Comparison of ENCODE assay signal across 13 cellular contexts in the genomic region with DNA sequence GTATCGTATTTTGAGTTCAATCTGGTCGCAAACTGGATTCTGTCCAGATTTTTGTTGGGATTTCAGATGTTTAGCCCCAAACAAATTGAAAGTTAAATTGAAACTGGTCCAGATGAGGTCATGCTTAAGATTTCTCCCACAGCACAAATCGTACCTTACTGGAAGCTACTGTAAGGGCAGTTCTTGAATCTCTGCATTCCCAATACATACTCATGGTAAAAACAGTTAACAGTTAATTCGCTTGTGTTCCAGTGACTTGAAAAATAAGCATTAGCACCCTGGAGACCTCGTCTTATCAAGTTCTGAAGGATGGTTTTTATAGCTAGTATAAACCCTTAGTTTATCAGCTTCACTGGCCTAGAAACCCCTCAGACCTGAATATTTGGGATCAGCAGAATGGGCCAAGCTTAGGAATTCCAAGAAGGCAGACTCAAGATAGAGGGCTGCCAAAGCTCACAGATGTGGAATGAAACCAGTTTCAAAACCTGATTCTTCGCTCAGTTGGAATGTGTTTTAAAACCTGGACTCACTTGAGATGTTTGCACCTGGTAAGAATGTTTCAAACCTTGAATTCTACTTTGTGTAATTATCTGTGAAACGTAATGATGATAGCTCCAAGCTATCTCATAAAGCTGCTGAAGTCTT.
A peak's percentile ranks its signal among the peaks of the same experiment; 100 is the strongest.
DNase-seq lines count a peak whose midpoint lies in the region; ATAC-seq and TF ChIP-seq lines count a peak whose summit lies in the region.
"Had no signal": no experiment of that assay in that cellular context is flagged by ENCODE, and none has a peak within 500 bp of the region (broad histone marks: within the 10 kb centered on the region; RNA-seq: fewer than 3 reads in every experiment).

No MANE protein-coding gene starts in this region.

- H2AFZ ChIP-seq in mesenchymal stem cell (ENCODE audit: low read depth, low read length): no peak overlapping the region

- WGBS in heart right ventricle, 2 donors: 41 to 48% methylated on average over 7 of the region's 7 CpGs
- 75% methylated on average over 6 of the region's 7 CpGs for WGBS in mesenchymal stem cell
- 43% methylated on average over 7 of the region's 7 CpGs for WGBS in urinary bladder

- peak overlapping the region; percentile 30 for H3K9ac ChIP-seq in mesenchymal stem cell (ENCODE audit: low read length)

- ATAC-seq in heart right ventricle: no peak
- ATAC-seq: activated naive CD8-positive, alpha-beta T cell treated with anti-CD3 and anti-CD28 coated beads, Interleukin-2, amount 50 U/mL, for 24 hours had no signal

- peaks cover 11% of the 10 kb centered on the region for H3K79me1 ChIP-seq in mesenchymal stem cell (replicated peaks; ENCODE audit: low read length, poor library complexity, severe bottlenecking)

- H3K18ac ChIP-seq in mesenchymal stem cell (ENCODE audit: low read depth in 1 of 2, low read length in 2 of 2): no peak overlapping the region

- DNase-seq in left ventricle myocardium inferior: no peak
- DNase-seq in heart right ventricle: no peak
- DNase-seq in cardiac fibroblast (ENCODE audit: low read depth in 2 of 2): peak; percentile 73 to 74
- DNase-seq in mesenchymal stem cell: peak; percentile 70
- no peak for DNase-seq in GF-D8 (lab: John Stamatoyannopoulos, UW)
- DNase-seq in NCI-H1048 (lab: John Stamatoyannopoulos, UW): no peak
- DNase-seq in NCI-H1417 treated with DMSO at 0.1 percent for 48 hours (lab: John Stamatoyannopoulos, UW): no peak
- DNase-seq: activated CD8-positive, alpha-beta memory T cell treated with anti-CD3 and anti-CD28 coated beads, Interleukin-2, amount 50 U/mL, for 4 hours; activated naive CD8-positive, alpha-beta T cell treated with anti-CD3 and anti-CD28 coated beads, Interleukin-2, amount 50 U/mL, for 24 hours; DMS53; NCI-H748 treated with DMSO at 0.1 percent for 48 hours had no signal

- H3K27ac ChIP-seq in left ventricle myocardium inferior (replicated peaks) (peak overlapping the region; percentile 21), heart right ventricle (peak overlapping the region in 2 of 10 donors; percentile 7 to 39), mesenchymal stem cell (ENCODE audit: low read length, poor library complexity, severe bottlenecking) (peak overlapping the region; percentile 71), urinary bladder (ENCODE audit: low read depth) (peak overlapping the region; percentile 18)

- no peak for TF ChIP-seq CTCF in left ventricle myocardium inferior (IDR thresholded peaks at IDR 0.05; ENCODE audit: borderline replicate concordance)
- TF ChIP-seq CTCF in heart right ventricle (IDR thresholded peaks at IDR 0.05): no peak
- no peak for TF ChIP-seq CTCF in cardiac fibroblast (IDR thresholded peaks at IDR 0.05; ENCODE audit: low read depth, low read length)

- H3K4me1 ChIP-seq in left ventricle myocardium inferior: peaks cover 85% of the 10 kb centered on the region
- H3K4me1 ChIP-seq in heart right ventricle: peaks cover 25 to 93% (median 74%) of the 10 kb centered on the region in 9 donors
- peaks cover 9% of the 10 kb centered on the region for H3K4me1 ChIP-seq in mesenchymal stem cell (ENCODE audit: control insufficient read depth, insufficient read depth, low read depth, low read length)
- H3K4me1 ChIP-seq in urinary bladder (ENCODE audit: insufficient read depth): no peaks in the 10 kb centered on the region
- H3K4me1 ChIP-seq: HAP-1 had no signal

- no peak overlapping the region for H2BK5ac ChIP-seq in mesenchymal stem cell (ENCODE audit: low read depth, low read length, poor library complexity, severe bottlenecking)

- H3K9me3 ChIP-seq in left ventricle myocardium inferior (replicated peaks) (no peaks in the 10 kb centered on the region), heart right ventricle (no peaks in the 10 kb centered on the region), mesenchymal stem cell (ENCODE audit: control insufficient read depth, low read length) (no peaks in the 10 kb centered on the region)
- H3K9me3 ChIP-seq: HAP-1 had no signal

- H3K4me3 ChIP-seq in left ventricle myocardium inferior (no peak overlapping the region), heart right ventricle (no peak overlapping the region), cardiac fibroblast (replicated peaks in 1 of 2; ENCODE audit: low read depth in 2 of 2, low read length in 2 of 2) (no peak overlapping the region), mesenchymal stem cell (ENCODE audit: insufficient read depth in 1 of 2, low read depth in 1 of 2, low read length in 2 of 2) (no peak overlapping the region), urinary bladder (ENCODE audit: low read depth, low read length) (no peak overlapping the region)
- H3K4me3 ChIP-seq: HAP-1 had no signal

- H4K8ac ChIP-seq in mesenchymal stem cell (ENCODE audit: low read length): no peak overlapping the region

- no peak overlapping the region for H4K91ac ChIP-seq in mesenchymal stem cell (ENCODE audit: low read length)

- no peak overlapping the region for H2AK5ac ChIP-seq in mesenchymal stem cell (ENCODE audit: low read length, severe bottlenecking)

- no peak overlapping the region for H3K14ac ChIP-seq in mesenchymal stem cell (ENCODE audit: low read length in 2 of 2)

- intact Hi-C loops in left ventricle myocardium inferior (cut with micrococcal nuclease) (no loop called here), heart right ventricle (cut with DNase I) (no loop called here)

- no peaks in the 10 kb centered on the region for H3K36me3 ChIP-seq in left ventricle myocardium inferior
- H3K36me3 ChIP-seq in heart right ventricle: peaks cover 0 to 9% (median 0%) of the 10 kb centered on the region in 9 donors
- peaks cover 8 to 37% of the 10 kb centered on the region in 2 experiments for H3K36me3 ChIP-seq in mesenchymal stem cell (ENCODE audit: control insufficient read depth in 1 of 2, insufficient read depth in 2 of 2, low read depth in 1 of 2, low read length in 2 of 2)
- no peaks in the 10 kb centered on the region for H3K36me3 ChIP-seq in urinary bladder (ENCODE audit: insufficient read depth)
- H3K36me3 ChIP-seq: HAP-1 had no signal

- H3K4me2 ChIP-seq in mesenchymal stem cell (ENCODE audit: low read length, poor library complexity, severe bottlenecking): peak overlapping the region; percentile 8

- H2BK12ac ChIP-seq in mesenchymal stem cell (ENCODE audit: low read length in 2 of 2): peak overlapping the region in 1 of 2 experiments; percentile 76

- no peak overlapping the region for H3K23ac ChIP-seq in mesenchymal stem cell (ENCODE audit: low read length in 2 of 2)

- H3K27me3 ChIP-seq in left ventricle myocardium inferior (ENCODE audit: low read depth) (no peaks in the 10 kb centered on the region), heart right ventricle (no peaks in the 10 kb centered on the region), mesenchymal stem cell (ENCODE audit: control insufficient read depth in 1 of 2, insufficient read depth in 1 of 2, low read length in 2 of 2) (no peaks in the 10 kb centered on the region)

- no peak overlapping the region for H2BK120ac ChIP-seq in mesenchymal stem cell (ENCODE audit: low read depth, low read length)

- no peak overlapping the region for H3K4ac ChIP-seq in mesenchymal stem cell (ENCODE audit: low read depth in 1 of 2, low read length in 2 of 2)

- no peak overlapping the region for H2BK15ac ChIP-seq in mesenchymal stem cell (ENCODE audit: low read depth, poor library complexity, severe bottlenecking)

Comparison
In these comparisons a context has a peak if more than half of its experiments do, and no peak if none do; other contexts are left out.
1. DNase-seq: peak in cardiac fibroblast (2 of 2) and mesenchymal stem cell (single experiment); none in left ventricle myocardium inferior (single experiment), heart right ventricle (0 of 2), GF-D8 (single experiment), NCI-H1048 (single experiment) and NCI-H1417 treated with DMSO at 0.1 percent for 48 hours (single experiment).